Comparison of ENCODE assay signal across 8 cellular contexts in the genomic region with DNA sequence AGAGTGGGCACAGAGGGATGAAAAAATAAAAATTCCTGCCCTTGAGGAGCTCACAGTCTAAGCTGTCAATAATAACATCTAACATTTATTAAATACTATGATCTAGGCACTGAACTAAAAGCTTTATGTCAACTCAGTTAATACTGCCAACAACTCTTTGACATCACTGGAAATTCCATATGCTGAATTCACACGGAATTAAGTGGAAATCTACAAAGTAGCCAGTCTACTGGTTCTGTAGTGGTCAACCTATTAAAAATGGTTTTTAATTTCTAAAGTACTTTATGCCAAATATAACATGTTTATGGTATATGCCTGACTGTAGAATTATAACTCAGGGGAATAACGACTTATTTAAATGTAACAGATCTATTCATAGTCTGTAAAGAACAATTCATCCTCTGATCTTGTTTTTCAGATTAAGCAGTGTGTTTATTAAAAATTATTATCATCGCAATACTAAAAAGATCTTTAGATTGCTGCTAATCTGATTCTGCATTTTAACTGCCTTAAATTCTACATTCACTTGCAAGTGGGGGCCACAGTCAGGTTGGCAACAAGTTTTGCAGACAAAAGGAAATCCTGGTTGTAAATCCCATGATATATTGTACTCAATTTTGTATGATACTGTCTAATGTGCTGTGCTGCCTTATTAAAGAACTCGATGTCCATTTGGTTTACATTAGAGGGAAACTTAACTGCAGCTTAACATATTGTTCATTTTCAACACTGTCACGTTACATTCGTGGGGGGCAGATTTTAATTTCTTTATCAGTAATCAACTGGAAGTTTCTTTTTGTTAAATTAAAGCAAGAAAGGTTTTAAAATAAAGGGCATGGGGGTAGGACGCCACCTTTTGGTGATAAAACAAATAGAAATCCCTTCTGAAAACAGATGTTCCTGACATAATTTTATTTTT. TPM values are rescaled to one million over a fixed set of nuclear protein-coding genes. Genes with fewer than 3 reads are reported as not detected.
DNase-seq lines count a peak whose midpoint lies in the region; ATAC-seq and TF ChIP-seq lines count a peak whose summit lies in the region.

No MANE protein-coding gene starts in this region.

- no peaks in the 10 kb centered on the region for H3K9me2 ChIP-seq in OCI-LY7 (ENCODE audit: insufficient read depth, low read length)

- H3K4me1 ChIP-seq in OCI-LY7 (ENCODE audit: insufficient read depth, low read length, poor library complexity, severe bottlenecking) (peaks cover 38% of the 10 kb centered on the region), colonic mucosa (no peaks in the 10 kb centered on the region)

- TF ChIP-seq CTCF in OCI-LY7 (conservative IDR thresholded peaks at IDR 0.05; ENCODE audit: low read length) (peak; percentile 98), colonic mucosa (IDR thresholded peaks at IDR 0.05) (peak; percentile 69)

- in situ Hi-C loops in ACHN (cut with HindIII; ENCODE audit: low pct_ligation_motif_present, low pct_unique_long_range_greater_than_20kb, low sequenced_read_pairs): no loop called here

- intact Hi-C loops in OCI-LY7 (cut with micrococcal nuclease; ENCODE audit: unreplicated experiment): loop anchor here (1.0 to 5.0 kb wide), 7 partner anchors 67 to 579 kb away; no protein-coding TSS in a partner anchor
- intact Hi-C loops in colonic mucosa (cut with DNase I): loop anchor here (10.0 kb wide), 2 partner anchors 281 to 581 kb away; no protein-coding TSS in a partner anchor

- no peak overlapping the region for H2AFZ ChIP-seq in OCI-LY7 (ENCODE audit: low read length)

- peak overlapping the region; percentile 90 for H3K4me3 ChIP-seq in OCI-LY7 (ENCODE audit: low read depth, low read length, poor library complexity, severe bottlenecking)
- H3K4me3 ChIP-seq in colonic mucosa: no peak overlapping the region

- POLR2A ChIA-PET in OCI-LY7 (lab: Charles Lee): interaction anchor here (0.7 to 2.2 kb wide), 7 partner anchors 22 to 261 kb away, joined by 3 to 7 read pairs (median 4); no protein-coding TSS in a partner anchor
- POLR2A ChIA-PET in naive thymus-derived CD8-positive, alpha-beta T cell (lab: Charles Lee): interaction anchor here (0.9 kb wide), 1 partner anchor 92 kb away, joined by 3 read pairs; no protein-coding TSS in a partner anchor

- peaks cover 8 to 42% (median 27%) of the 10 kb centered on the region in 4 donors for H3K4me1 Mint-ChIP-seq in naive thymus-derived CD8-positive, alpha-beta T cell

- no peaks in the 10 kb centered on the region for H3K27me3 Mint-ChIP-seq in naive thymus-derived CD8-positive, alpha-beta T cell

- no peaks in the 10 kb centered on the region for H3K36me3 Mint-ChIP-seq in naive thymus-derived CD8-positive, alpha-beta T cell

- no TSS peak for BruUV-seq in OCI-LY7 (replicated peaks; lab: Mats Ljungman, UMichigan)

- no peaks in the 10 kb centered on the region for H3K9me3 Mint-ChIP-seq in naive thymus-derived CD8-positive, alpha-beta T cell

- peak overlapping the region; percentile 88 for H3K27ac ChIP-seq in OCI-LY7 (ENCODE audit: low read depth, low read length, poor library complexity, severe bottlenecking)
- no peak overlapping the region for H3K27ac ChIP-seq in colonic mucosa

- H3K9me3 ChIP-seq in OCI-LY7 (ENCODE audit: low read length): no peaks in the 10 kb centered on the region; the same call in 1 of the 2 replicates
- no peaks in the 10 kb centered on the region for H3K9me3 ChIP-seq in colonic mucosa

- H3K9ac ChIP-seq in colonic mucosa (ENCODE audit: low read depth in 2 of 2, low read length in 2 of 2): no peak overlapping the region

- CTCF ChIA-PET in OCI-LY7 (lab: Charles Lee; ENCODE audit: unreplicated experiment): interaction anchor here (1.3 kb wide), 1 partner anchor 75 kb away, joined by 5 read pairs; no protein-coding TSS in a partner anchor

- DNase-seq in ACHN (peak; percentile 27), EH (ENCODE audit: low read depth) (peak; percentile 68), OCI-LY7 (ENCODE audit: low spot score) (peak; percentile 57), colonic mucosa (no peak), islet precursor cell (no peak)
- DNase-seq in naive thymus-derived CD8-positive, alpha-beta T cell: peak in 7 of 10 donors; percentile 30 to 67 (median 64)
- no peak for DNase-seq in activated CD4-positive, CD25-positive, alpha-beta regulatory T cell treated with anti-CD3 and anti-CD28 coated beads, Interleukin-2, amount 50 U/mL, for 72 hours

- no peaks in the 10 kb centered on the region for H3K27me3 ChIP-seq in colonic mucosa

- H3K4me3 Mint-ChIP-seq in naive thymus-derived CD8-positive, alpha-beta T cell: peak overlapping the region in 9 of 10 donors; percentile 2 to 98 (median 95)

- no peaks in the 10 kb centered on the region for H4K20me1 ChIP-seq in OCI-LY7 (ENCODE audit: insufficient read depth, low read length)

- H3K36me3 ChIP-seq in OCI-LY7 (ENCODE audit: insufficient read depth, low read length) (no peaks in the 10 kb centered on the region), colonic mucosa (no peaks in the 10 kb centered on the region)

- peaks cover 36% of the 10 kb centered on the region for H3K79me2 ChIP-seq in OCI-LY7 (ENCODE audit: insufficient read depth, low read depth, low read length)

- no peak for ATAC-seq in naive thymus-derived CD8-positive, alpha-beta T cell
- ATAC-seq in GM21737 (IDR thresholded peaks at IDR 0.05; ENCODE audit: unreplicated experiment): no peak

- H3K27ac Mint-ChIP-seq in naive thymus-derived CD8-positive, alpha-beta T cell: peak overlapping the region in 9 of 10 donors; percentile 11 to 99 (median 96)

- peak overlapping the region; percentile 92 for H3K4me2 ChIP-seq in OCI-LY7 (ENCODE audit: low read length)

RNA-seq across cellular contexts. Expression of gene FOXP1, which starts 2.6 kb away (rescaled TPM):
- total RNA-seq in OCI-LY7 (2014; rRNA removed; shearing (Covaris generic)): 67.2 and 87.3 TPM in 2 replicates
- total RNA-seq in OCI-LY7 (2022) (151 and 168 TPM in 2 replicates), colonic mucosa (100 to 1,000 TPM; 127 to 128 TPM)
- 100 to 1,000 TPM; 420 to 443 TPM for total RNA-seq in naive thymus-derived CD8-positive, alpha-beta T cell
- polyA plus RNA-seq in naive thymus-derived CD8-positive, alpha-beta T cell: 100 to 1,000 TPM; 280 to 382 (median 361) TPM

Comparison
In these comparisons a context has a peak if more than half of its experiments do, and no peak if none do; other contexts are left out.
1. DNase-seq: peak in ACHN (single experiment), EH (single experiment), OCI-LY7 (single experiment) and naive thymus-derived CD8-positive, alpha-beta T cell (7 of 10); none in colonic mucosa (single experiment), activated CD4-positive, CD25-positive, alpha-beta regulatory T cell treated with anti-CD3 and anti-CD28 coated beads, Interleukin-2, amount 50 U/mL, for 72 hours (single experiment) and islet precursor cell (single experiment).